Comparison of ENCODE assay signal across 19 cellular contexts in the genomic region with DNA sequence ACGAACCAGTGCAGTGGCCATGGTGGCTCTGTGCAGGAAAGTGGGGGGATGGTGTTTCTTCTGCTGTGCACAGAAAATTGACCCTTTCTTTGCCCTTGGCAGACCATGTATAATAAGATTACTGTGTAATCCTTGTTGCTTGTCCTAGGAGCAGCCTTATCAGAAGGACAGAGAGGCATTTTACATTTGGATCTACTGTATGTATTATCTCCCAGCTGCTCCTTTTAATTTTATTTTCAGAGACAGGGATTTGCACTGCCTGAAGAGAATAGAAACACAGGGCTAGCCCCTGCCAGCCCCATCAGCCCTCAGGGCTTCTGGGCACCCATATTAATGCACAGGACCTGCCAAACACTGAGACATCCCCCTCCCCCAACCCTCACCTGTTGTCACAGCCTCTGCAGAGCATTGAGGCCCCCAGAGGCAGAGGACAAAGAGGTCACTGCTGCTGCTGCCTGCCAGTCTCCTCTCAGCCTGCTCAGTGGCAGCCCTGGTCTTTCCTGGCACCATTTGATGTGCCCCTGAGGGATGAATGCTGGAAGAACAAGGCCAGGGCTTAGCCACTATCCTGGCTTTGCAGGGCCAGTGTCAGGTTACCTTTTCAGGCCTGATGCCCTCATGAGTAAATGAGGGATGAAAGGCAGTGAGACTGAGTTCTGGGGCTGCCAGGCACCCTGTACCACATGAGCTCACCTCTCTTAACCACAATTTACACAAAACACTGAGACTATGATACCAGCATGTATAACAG.
DNase-seq lines count a peak whose midpoint lies in the region; ATAC-seq and TF ChIP-seq lines count a peak whose summit lies in the region.
"Had no signal": no experiment of that assay in that cellular context is flagged by ENCODE, and none has a peak within 500 bp of the region (broad histone marks: within the 10 kb centered on the region; RNA-seq: fewer than 3 reads in every experiment).

No MANE protein-coding gene starts in this region.

- no peak overlapping the region for H3K4me3 ChIP-seq in heart left ventricle
- no peak overlapping the region for H3K4me3 ChIP-seq in right atrium auricular region
- H3K4me3 ChIP-seq: A549, colonic mucosa, gastrocnemius medialis had no signal

- ATAC-seq in heart left ventricle = peak in 3 of 4 donors; percentile 42 to 74 (median 55)
- ATAC-seq in HG02588 (IDR thresholded peaks at IDR 0.05; ENCODE audit: unreplicated experiment) = no peak
- ATAC-seq in HG02840 (IDR thresholded peaks at IDR 0.05; ENCODE audit: low FRiP score, unreplicated experiment) = no peak
- ATAC-seq: A549; natural killer cell treated with Interleukin-12 subunit alpha and Interleukin-12 subunit beta and Interleukin-15 and Interleukin-18, amount 100 ng/mL, for 72 hours had no signal

- intact Hi-C loops in heart left ventricle (cut with DNase I) = no loop called here

- TF ChIP-seq CTCF in heart left ventricle (IDR thresholded peaks at IDR 0.05) (no peak), right atrium auricular region (IDR thresholded peaks at IDR 0.05) (no peak)

- H3K36me3 ChIP-seq in heart left ventricle = no peaks in the 10 kb centered on the region
- H3K36me3 ChIP-seq in right atrium auricular region = no peaks in the 10 kb centered on the region
- H3K36me3 ChIP-seq: colonic mucosa, gastrocnemius medialis had no signal

- TF ChIP-seq POLR2A in heart left ventricle (IDR thresholded peaks at IDR 0.05) = no peak

- H3K27me3 ChIP-seq in heart left ventricle (no peaks in the 10 kb centered on the region), right atrium auricular region (no peaks in the 10 kb centered on the region)
- H3K27me3 ChIP-seq: colonic mucosa, gastrocnemius medialis had no signal

- H3K4me1 ChIP-seq in heart left ventricle (peaks cover 0 to 5% (median 0%) of the 10 kb centered on the region in 12 donors), right atrium auricular region (no peaks in the 10 kb centered on the region)
- H3K4me1 ChIP-seq: A549, colonic mucosa had no signal

- H3K27ac ChIP-seq in heart left ventricle = no peak overlapping the region
- H3K27ac ChIP-seq in right atrium auricular region = no peak overlapping the region
- H3K27ac ChIP-seq: A549, colonic mucosa, epithelial cell of prostate, gastrocnemius medialis had no signal

- WGBS in heart left ventricle, 4 donors = 44 to 60% (median 54%) methylated on average over 1 of the region's 1 CpG

- H3K9me3 ChIP-seq in heart left ventricle (no peaks in the 10 kb centered on the region), right atrium auricular region (no peaks in the 10 kb centered on the region)
- H3K9me3 ChIP-seq: A549, colonic mucosa, gastrocnemius medialis had no signal

- DNase-seq in heart left ventricle = peak in 2 of 5 donors; percentile 10 to 54
- no peak for DNase-seq in right atrium auricular region (ENCODE audit: low spot score)
- peak; percentile 48 for DNase-seq in NCI-H82 (lab: John Stamatoyannopoulos, UW)
- DNase-seq in ecto neural progenitor cell (ENCODE audit: low spot score) = peak; percentile 43
- DNase-seq in T-helper 2 cell = no peak
- DNase-seq in middle frontal gyrus (ENCODE audit: extremely low spot score, low spot score) = no peak
- DNase-seq: activated gamma-delta T cell treated with Interleukin-2 at 50 U/mL for 16 hours; anterior cingulate cortex; CD4-positive, alpha-beta T cell; colonic mucosa; gastrocnemius medialis; Karpas-422; NCI-H187; NK-92 treated with Interleukin-12 subunit alpha and Interleukin-12 subunit beta, amount 100 ng/mL, for 24 hours had no signal

Comparison
In these comparisons a context has a peak if more than half of its experiments do, and no peak if none do; other contexts are left out.
1. ATAC-seq: peak in heart left ventricle (3 of 4); none in HG02588 (single experiment) and HG02840 (single experiment).
2. DNase-seq: peak in NCI-H82 (single experiment) and ecto neural progenitor cell (single experiment); none in right atrium auricular region (single experiment), T-helper 2 cell (0 of 5) and middle frontal gyrus (single experiment).